ENCODE assay signal across 22 cellular contexts in the genomic region with DNA sequence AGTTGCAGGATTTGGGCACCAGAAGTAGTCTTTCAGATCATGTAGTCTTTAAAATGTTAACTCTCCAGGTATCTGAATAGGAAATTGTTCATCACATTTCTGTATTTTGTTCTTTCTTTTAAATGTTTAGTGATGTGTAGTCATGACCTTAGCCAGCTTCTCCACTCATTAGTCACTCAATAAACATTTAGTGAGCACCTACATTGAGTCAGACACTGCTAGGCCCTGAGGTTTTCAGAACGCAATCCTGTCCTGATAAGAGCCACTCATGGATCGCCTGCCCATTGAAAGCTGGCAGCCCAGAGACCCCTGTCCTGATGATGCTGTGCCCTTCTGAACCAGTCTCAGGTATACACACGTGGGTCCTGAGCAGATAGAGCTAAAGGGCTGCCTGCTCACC.
DNase-seq lines count a peak whose midpoint lies in the region; ATAC-seq and TF ChIP-seq lines count a peak whose summit lies in the region.
"Had no signal": no experiment of that assay in that cellular context is flagged by ENCODE, and none has a peak within 500 bp of the region (broad histone marks: within the 10 kb centered on the region; RNA-seq: fewer than 3 reads in every experiment).

No MANE protein-coding gene starts in this region.

- no peak overlapping the region for H3K4me2 ChIP-seq in OCI-LY1 (ENCODE audit: low read length)
- no peak overlapping the region for H3K4me2 ChIP-seq in mammary epithelial cell (ENCODE audit: insufficient read depth, low read depth, low read length)

- intact Hi-C loops in mammary epithelial cell (cut with micrococcal nuclease), result no loop called here
- intact Hi-C loops in Caco-2 (cut with micrococcal nuclease; ENCODE audit: unreplicated experiment), result no loop called here

- H3F3A ChIP-seq in OCI-LY1 (ENCODE audit: insufficient read depth, low read length), result no peaks in the 10 kb centered on the region

- H3K27ac ChIP-seq in OCI-LY1 (ENCODE audit: low read depth, low read length, poor library complexity, severe bottlenecking), result peak overlapping the region; percentile 48
- no peak overlapping the region for H3K27ac ChIP-seq in mammary epithelial cell (ENCODE audit: insufficient read depth, low read depth, low read length)
- H3K27ac ChIP-seq: HL-60 had no signal

- H3K36me3 ChIP-seq in OCI-LY1 (ENCODE audit: insufficient read depth, low read length) (no peaks in the 10 kb centered on the region), mammary epithelial cell (ENCODE audit: insufficient read depth, low read length) (no peaks in the 10 kb centered on the region), Caco-2 (ENCODE audit: control insufficient read depth, insufficient read depth, low read length) (no peaks in the 10 kb centered on the region)

- no peak for TF ChIP-seq CTCF in OCI-LY1 (IDR thresholded peaks at IDR 0.05; ENCODE audit: low read length)
- no peak for TF ChIP-seq CTCF in mammary epithelial cell (conservative IDR thresholded peaks at IDR 0.05 in 1 of 2, IDR thresholded peaks at IDR 0.05 in 1 of 2; ENCODE audit: extremely low read depth in 1 of 2, insufficient read depth in 1 of 2, low read depth in 1 of 2, low read length in 2 of 2)
- TF ChIP-seq CTCF in Caco-2 (IDR thresholded peaks at IDR 0.05; ENCODE audit: insufficient read depth in 1 of 2, low read depth in 1 of 2, low read length in 1 of 2, severe bottlenecking in 1 of 2, unreplicated experiment in 1 of 2), result no peak

- no peaks in the 10 kb centered on the region for H3K4me1 Mint-ChIP-seq in Caco-2 (ENCODE audit: low read depth, unreplicated experiment)
- H3K4me1 Mint-ChIP-seq: activated naive CD4-positive, alpha-beta T cell treated with anti-CD3 and anti-CD28 coated beads, Interleukin-2, amount 50 U/mL, for 24 hours had no signal

- H4K20me1 ChIP-seq in OCI-LY1 (ENCODE audit: insufficient read depth, low read length), result no peaks in the 10 kb centered on the region
- no peaks in the 10 kb centered on the region for H4K20me1 ChIP-seq in mammary epithelial cell (ENCODE audit: insufficient read depth, low read length)

- H3K4me3 ChIP-seq in OCI-LY1 (ENCODE audit: low read depth, low read length, poor library complexity, severe bottlenecking) (no peak overlapping the region), mammary epithelial cell (replicated peaks in 1 of 3; ENCODE audit: insufficient read depth in 1 of 3, low read depth in 2 of 3, low read length in 3 of 3) (no peak overlapping the region), Caco-2 (ENCODE audit: low read depth, low read length) (no peak overlapping the region)
- H3K4me3 ChIP-seq: mucosa of descending colon had no signal

- POLR2A ChIA-PET in Caco-2 (lab: Charles Lee), result no interaction called here

- CTCF ChIA-PET in mammary epithelial cell (lab: Charles Lee; ENCODE audit: low non-redundant PET) (no interaction called here), Caco-2 (lab: Charles Lee) (no interaction called here)

- H3K27me3 ChIP-seq in OCI-LY1 (ENCODE audit: insufficient read depth, low read length), result no peaks in the 10 kb centered on the region
- H3K27me3 ChIP-seq in mammary epithelial cell (ENCODE audit: insufficient read depth, low read length), result no peaks in the 10 kb centered on the region
- H3K27me3 ChIP-seq in Caco-2 (replicated peaks; ENCODE audit: control insufficient read depth, insufficient read depth, low read length), result no peaks in the 10 kb centered on the region; the same call in 1 of the 2 replicates

- H3K9ac ChIP-seq in OCI-LY1 (ENCODE audit: low read length) (no peak overlapping the region), mammary epithelial cell (ENCODE audit: insufficient read depth, low read length) (no peak overlapping the region)

- ATAC-seq in GM21390 (IDR thresholded peaks at IDR 0.05; ENCODE audit: unreplicated experiment), result no peak
- ATAC-seq: activated CD8-positive, alpha-beta T cell treated with anti-CD3 and anti-CD28 coated beads, Interleukin-2, amount 10 ng/mL, durations not matched to agents 7 days and 5 days; left cardiac atrium; mucosa of descending colon; stimulated activated naive CD8-positive, alpha-beta T cell treated with anti-CD3 and anti-CD28 coated beads, Interleukin-15, Interleukin-2, amounts not matched to agents 100 U/mL and 50 U/mL, for 24 hours had no signal

- WGBS in mammary epithelial cell (ENCODE audit: low coverage, missing lambda C conversion rate), result 39% methylated on average over 3 of the region's 3 CpGs

- H2AFZ ChIP-seq in OCI-LY1 (ENCODE audit: low read length) (no peak overlapping the region), mammary epithelial cell (ENCODE audit: low read depth, low read length) (no peak overlapping the region)

- in situ Hi-C loops in mammary epithelial cell (cut with MboI; ENCODE audit: low sequenced_read_pairs in 2 of 2), result no loop called here

- dilution Hi-C loops in mammary epithelial cell (cut with HindIII; ENCODE audit: low sequenced_read_pairs), result no loop called here

- peak; percentile 63 for DNase-seq in Daoy (ENCODE audit: low read depth)
- DNase-seq in mammary epithelial cell, result peak; percentile 57
- peak; percentile 68 for DNase-seq in kidney glomerular epithelial cell (lab: John Stamatoyannopoulos, UW)
- DNase-seq in inferior parietal cortex (ENCODE audit: extremely low spot score), result no peak
- DNase-seq in amygdala (lab: John Stamatoyannopoulos, UW), result no peak
- no peak for DNase-seq in Caco-2
- DNase-seq: activated CD8-positive, alpha-beta T cell treated with anti-CD3 and anti-CD28 coated beads, Interleukin-2, amount 10 ng/mL, durations not matched to agents 7 days and 5 days; activated T-cell treated with anti-CD3 and anti-CD28 coated beads, Interleukin-2, amount 50 U/mL, for 48 hours; caudate nucleus; DMS79 treated with DMSO at 0.1 percent for 48 hours; effector CD8-positive, alpha-beta T cell; hypothalamus; left cardiac atrium; mucosa of descending colon; NCI-H1105; NCI-H524; stimulated activated naive CD8-positive, alpha-beta T cell treated with anti-CD3 and anti-CD28 coated beads, Interleukin-15, Interleukin-2, amounts not matched to agents 100 U/mL and 50 U/mL, for 24 hours had no signal

- H3K9me3 Mint-ChIP-seq in Caco-2 (ENCODE audit: unreplicated experiment), result no peaks in the 10 kb centered on the region
- H3K9me3 Mint-ChIP-seq: activated naive CD4-positive, alpha-beta T cell treated with anti-CD3 and anti-CD28 coated beads, Interleukin-2, amount 50 U/mL, for 24 hours had no signal

- no peaks in the 10 kb centered on the region for H3K36me3 Mint-ChIP-seq in Caco-2 (ENCODE audit: insufficient read depth, unreplicated experiment)
- H3K36me3 Mint-ChIP-seq: activated naive CD4-positive, alpha-beta T cell treated with anti-CD3 and anti-CD28 coated beads, Interleukin-2, amount 50 U/mL, for 24 hours; type B pancreatic cell had no signal

- peaks cover 46% of the 10 kb centered on the region for H3K4me1 ChIP-seq in OCI-LY1 (ENCODE audit: insufficient read depth, low read length, severe bottlenecking)
- H3K4me1 ChIP-seq in mammary epithelial cell (ENCODE audit: insufficient read depth, low read length), result peaks cover 9% of the 10 kb centered on the region
- H3K4me1 ChIP-seq in Caco-2, result no peaks in the 10 kb centered on the region

- H3K79me2 ChIP-seq in OCI-LY1 (ENCODE audit: insufficient read depth, low read length), result no peaks in the 10 kb centered on the region
- H3K79me2 ChIP-seq in mammary epithelial cell (ENCODE audit: insufficient read depth, low read length), result no peaks in the 10 kb centered on the region

- no peak overlapping the region for H3K4me3 Mint-ChIP-seq in Caco-2 (ENCODE audit: unreplicated experiment)
- H3K4me3 Mint-ChIP-seq: activated CD8-positive, alpha-beta T cell treated with anti-CD3 and anti-CD28 coated beads, Interleukin-2, amount 10 ng/mL, durations not matched to agents 7 days and 5 days; activated naive CD4-positive, alpha-beta T cell treated with anti-CD3 and anti-CD28 coated beads, Interleukin-2, amount 50 U/mL, for 24 hours; type B pancreatic cell had no signal

- no peak overlapping the region for H3K27ac Mint-ChIP-seq in Caco-2 (ENCODE audit: unreplicated experiment)
- H3K27ac Mint-ChIP-seq: activated CD8-positive, alpha-beta T cell treated with anti-CD3 and anti-CD28 coated beads, Interleukin-2, amount 10 ng/mL, durations not matched to agents 7 days and 5 days; activated naive CD4-positive, alpha-beta T cell treated with anti-CD3 and anti-CD28 coated beads, Interleukin-2, amount 50 U/mL, for 24 hours; type B pancreatic cell had no signal

- BruUV-seq in mammary epithelial cell (replicated peaks; lab: Mats Ljungman, UMichigan), result no TSS peak
- no TSS peak for BruUV-seq in Caco-2 (replicated peaks; lab: Mats Ljungman, UMichigan)

- H3K27me3 Mint-ChIP-seq in Caco-2 (ENCODE audit: insufficient read depth, unreplicated experiment), result peaks cover 12% of the 10 kb centered on the region
- H3K27me3 Mint-ChIP-seq: type B pancreatic cell had no signal

- H3K9me3 ChIP-seq in OCI-LY1 (ENCODE audit: low read length), result no peaks in the 10 kb centered on the region
- no peaks in the 10 kb centered on the region for H3K9me3 ChIP-seq in mammary epithelial cell (replicated peaks; ENCODE audit: insufficient read depth, low read length)
- no peaks in the 10 kb centered on the region for H3K9me3 ChIP-seq in Caco-2
- H3K9me3 ChIP-seq: mucosa of descending colon had no signal

- no peaks in the 10 kb centered on the region for H3K9me2 ChIP-seq in OCI-LY1 (ENCODE audit: low read depth, low read length)

Comparison
In these comparisons a context has a peak if more than half of its experiments do, and no peak if none do; other contexts are left out.
1. DNase-seq: peak in Daoy (single experiment), mammary epithelial cell (single experiment) and kidney glomerular epithelial cell (single experiment); none in inferior parietal cortex (single experiment), amygdala (0 of 56) and Caco-2 (0 of 2).